13 cellular contexts compared by ENCODE assay signal in genomic region chr19:35166100-35167063, GRCh38. TPM values are rescaled to one million over a fixed set of nuclear protein-coding genes. Genes with fewer than 3 reads are reported as not detected.
DNase-seq lines count a peak whose midpoint lies in the region; ATAC-seq lines count a peak whose summit lies in the region.
"Had no signal": no experiment of that assay in that cellular context is flagged by ENCODE, and none has a peak within 500 bp of the region (broad histone marks: within the 10 kb centered on the region; RNA-seq: fewer than 3 reads in every experiment).

No MANE protein-coding gene starts in this region.

- intact Hi-C loops in dendritic cell treated with granulocyte-macrophage colony-stimulating factor and Interleukin-4, amounts not matched to agents 40 ng/mL and 50 ng/mL, for 4 days (cut with micrococcal nuclease) = no loop called here

- H3K27ac Mint-ChIP-seq in T-helper 17 cell = peak overlapping the region; percentile 94
- peak overlapping the region; percentile 68 for H3K27ac Mint-ChIP-seq in dendritic cell treated with granulocyte-macrophage colony-stimulating factor and Interleukin-4, amounts not matched to agents 40 ng/mL and 50 ng/mL, for 4 days

- H3K36me3 Mint-ChIP-seq in T-helper 17 cell (ENCODE audit: low read depth) = peaks cover 20% of the 10 kb centered on the region
- H3K36me3 Mint-ChIP-seq in dendritic cell treated with granulocyte-macrophage colony-stimulating factor and Interleukin-4, amounts not matched to agents 40 ng/mL and 50 ng/mL, for 4 days (ENCODE audit: low read depth) = peaks cover 93% of the 10 kb centered on the region

- peak; percentile 14 for DNase-seq in activated T-cell treated with anti-CD3 and anti-CD28 coated beads, Interleukin-2, amount 50 U/mL, for 1 hour
- DNase-seq in activated T-cell treated with anti-CD3 and anti-CD28 coated beads for 4 hours (no peak), T-helper 17 cell (no peak), NCI-H1436 (lab: John Stamatoyannopoulos, UW) (no peak), AG08396 (ENCODE audit: low spot score) (no peak), iPS-NIHi7 (ENCODE audit: extremely low spot score) (no peak)
- DNase-seq in stimulated activated CD8-positive, alpha-beta memory T cell treated with anti-CD3 and anti-CD28 coated beads, Interleukin-4, amount 100 ng/mL, for 48 hours = peak; percentile 34
- DNase-seq: ACHN, amygdala, left colon, NCI-H1694 had no signal

- peaks cover 45% of the 10 kb centered on the region for H3K9me3 Mint-ChIP-seq in dendritic cell treated with granulocyte-macrophage colony-stimulating factor and Interleukin-4, amounts not matched to agents 40 ng/mL and 50 ng/mL, for 4 days

- no peaks in the 10 kb centered on the region for H3K27me3 Mint-ChIP-seq in T-helper 17 cell
- H3K27me3 Mint-ChIP-seq in dendritic cell treated with granulocyte-macrophage colony-stimulating factor and Interleukin-4, amounts not matched to agents 40 ng/mL and 50 ng/mL, for 4 days = no peaks in the 10 kb centered on the region

- peaks cover 5% of the 10 kb centered on the region for H3K9me3 ChIP-seq in T-helper 17 cell (ENCODE audit: control insufficient read depth, low read length, poor library complexity, severe bottlenecking)

- peaks cover 31% of the 10 kb centered on the region for H3K4me1 Mint-ChIP-seq in T-helper 17 cell
- peaks cover 56% of the 10 kb centered on the region for H3K4me1 Mint-ChIP-seq in dendritic cell treated with granulocyte-macrophage colony-stimulating factor and Interleukin-4, amounts not matched to agents 40 ng/mL and 50 ng/mL, for 4 days (ENCODE audit: low read depth)

- H3K4me3 Mint-ChIP-seq in T-helper 17 cell = peak overlapping the region; percentile 2
- no peak overlapping the region for H3K4me3 Mint-ChIP-seq in dendritic cell treated with granulocyte-macrophage colony-stimulating factor and Interleukin-4, amounts not matched to agents 40 ng/mL and 50 ng/mL, for 4 days

- no peak for ATAC-seq in T-helper 17 cell
- ATAC-seq: left colon had no signal

RNA-seq across cellular contexts. Expression of gene FXYD5, which starts 11.8 kb away (rescaled TPM):
- 100 to 1,000 TPM; 533 to 557 TPM for total RNA-seq in T-helper 17 cell

RNA-seq across cellular contexts. Expression of gene FXYD7, which starts 23.3 kb away (rescaled TPM):
- total RNA-seq in T-helper 17 cell = 10 to 100 TPM; 17.1 to 20.6 TPM
- total RNA-seq: left colon had no signal

RNA-seq across cellular contexts. Expression of gene FXYD1, which starts 27.8 kb away (rescaled TPM):
- total RNA-seq in T-helper 17 cell = 1 to 10 TPM; 1.8 to 4.7 TPM
- total RNA-seq: Daoy had no signal

RNA-seq across cellular contexts. Expression of gene LGI4, which starts 31.5 kb away (rescaled TPM):
- under 1 TPM; 0.39 to 0.52 TPM for total RNA-seq in T-helper 17 cell
- total RNA-seq: Daoy had no signal

RNA-seq across cellular contexts. Expression of gene FXYD3, which starts 50.8 kb away (rescaled TPM):
- total RNA-seq in T-helper 17 cell = not detected
- total RNA-seq: Daoy had no signal

Comparison
In these comparisons a context has a peak if more than half of its experiments do, and no peak if none do; other contexts are left out.
1. DNase-seq: peak in activated T-cell treated with anti-CD3 and anti-CD28 coated beads, Interleukin-2, amount 50 U/mL, for 1 hour (single experiment) and stimulated activated CD8-positive, alpha-beta memory T cell treated with anti-CD3 and anti-CD28 coated beads, Interleukin-4, amount 100 ng/mL, for 48 hours (single experiment); none in activated T-cell treated with anti-CD3 and anti-CD28 coated beads for 4 hours (single experiment), T-helper 17 cell (0 of 3), NCI-H1436 (single experiment), AG08396 (single experiment) and iPS-NIHi7 (single experiment).